ENCODE assay signal across 8 cellular contexts in the genomic region with DNA sequence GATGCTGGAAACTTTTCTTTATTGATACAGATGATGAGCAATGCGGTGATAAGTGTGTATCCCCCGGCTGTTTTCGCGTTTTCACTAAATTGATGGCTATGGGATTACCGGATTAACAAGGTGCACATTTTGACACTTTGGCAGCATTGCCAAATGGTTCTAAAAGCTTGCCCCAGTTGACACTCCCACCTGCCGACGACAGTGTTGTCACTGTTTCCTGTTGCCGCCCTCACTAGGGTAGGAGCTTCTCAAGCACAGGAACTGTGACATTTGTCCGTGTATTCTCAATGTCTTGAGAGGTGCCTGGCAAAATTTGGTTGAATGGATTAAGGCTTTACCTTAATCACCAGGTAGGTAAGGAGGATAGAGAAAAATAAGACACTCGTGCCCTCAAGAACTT. TPM values are rescaled to one million over a fixed set of nuclear protein-coding genes. Genes with fewer than 3 reads are reported as not detected.
A peak's percentile ranks its signal among the peaks of the same experiment; 100 is the strongest.
DNase-seq lines count a peak whose midpoint lies in the region; ATAC-seq, FAIRE-seq and TF ChIP-seq lines count a peak whose summit lies in the region.

No MANE protein-coding gene starts in this region.

- peak overlapping the region; percentile 10 for H3K4me3 ChIP-seq in WERI-Rb-1 (ENCODE audit: low read depth, low read length)

- FAIRE-seq in frontal cortex (lab: Jason Lieb, UNC), result no peak

- peak overlapping the region; percentile 65 for H3K27ac ChIP-seq in WERI-Rb-1

- no peaks in the 10 kb centered on the region for H3K9me3 ChIP-seq in WERI-Rb-1 (ENCODE audit: severe bottlenecking)

- ATAC-seq in GM21367 (IDR thresholded peaks at IDR 0.05; ENCODE audit: unreplicated experiment) (no peak), HG03432 (IDR thresholded peaks at IDR 0.05; ENCODE audit: unreplicated experiment) (no peak)

- TF ChIP-seq CTCF in WERI-Rb-1 (IDR thresholded peaks at IDR 0.05; ENCODE audit: low read depth, low read length), result no peak

- H3K36me3 ChIP-seq in WERI-Rb-1, result no peaks in the 10 kb centered on the region

- no peaks in the 10 kb centered on the region for H3K27me3 ChIP-seq in WERI-Rb-1 (ENCODE audit: insufficient read depth, low read depth, severe bottlenecking)

- DNase-seq in HT-29 (ENCODE audit: low spot score) (peak; percentile 69), WERI-Rb-1 (peak; percentile 63), dermis blood vessel endothelial cell (peak; percentile 28), frontal cortex (ENCODE audit: low spot score in 2 of 2) (no peak), NCI-H1092 (lab: John Stamatoyannopoulos, UW) (no peak)
- peak; percentile 54 to 65 (median 60) for DNase-seq in stimulated activated CD4-positive, alpha-beta T cell treated with anti-CD3 and anti-CD28 coated beads, TNF-alpha, amount 100 ng/mL, for 48 hours (ENCODE audit: low read depth in 3 of 3)

RNA-seq across cellular contexts. Expression of gene MAPK13, which starts 9.8 kb away (rescaled TPM):
- total RNA-seq in HT-29 (2014; rRNA removed; shearing (Covaris generic)), result 101 and 103 TPM in 2 replicates
- total RNA-seq in dermis blood vessel endothelial cell (5.6 and 8.9 TPM in 2 replicates), frontal cortex (1.2 TPM)

Comparison
In these comparisons a context has a peak if more than half of its experiments do, and no peak if none do; other contexts are left out.
1. DNase-seq: peak in HT-29 (single experiment), WERI-Rb-1 (single experiment), dermis blood vessel endothelial cell (single experiment) and stimulated activated CD4-positive, alpha-beta T cell treated with anti-CD3 and anti-CD28 coated beads, TNF-alpha, amount 100 ng/mL, for 48 hours (3 of 3); none in frontal cortex (0 of 2) and NCI-H1092 (single experiment).
2. RNA of gene MAPK13, which starts 9.8 kb away (total RNA-seq): 101 to 103 TPM in HT-29; 5.6 to 8.9 TPM in dermis blood vessel endothelial cell and 1.2 TPM in frontal cortex (single experiment); every median in the first group is over 10 times any median in the second.